25 cellular contexts compared by ENCODE assay signal in the genomic region with DNA sequence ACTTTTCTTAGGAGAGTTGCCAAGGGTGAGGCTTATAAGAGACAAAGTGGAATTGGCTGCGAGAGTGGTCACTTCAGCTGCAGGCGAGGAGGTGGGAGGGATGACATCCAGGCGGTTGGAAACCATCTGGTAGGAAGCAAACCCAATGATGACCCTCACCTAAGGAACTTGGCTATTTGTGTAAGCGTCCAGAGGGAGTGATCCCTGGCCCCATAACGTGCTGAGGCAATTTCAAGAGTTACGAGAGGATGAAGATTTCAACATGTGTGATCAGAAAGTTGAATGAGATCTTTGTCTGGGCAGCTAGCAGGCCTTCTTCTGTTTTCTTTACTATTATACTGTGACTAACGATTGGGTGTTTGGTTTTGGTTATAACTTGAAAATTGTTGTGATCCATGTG.
DNase-seq lines count a peak whose midpoint lies in the region; ATAC-seq and TF ChIP-seq lines count a peak whose summit lies in the region.
"Had no signal": no experiment of that assay in that cellular context is flagged by ENCODE, and none has a peak within 500 bp of the region (broad histone marks: within the 10 kb centered on the region; RNA-seq: fewer than 3 reads in every experiment).

No MANE protein-coding gene starts in this region.

- no peaks in the 10 kb centered on the region for H3K9me3 ChIP-seq in mesenchymal stem cell (ENCODE audit: control insufficient read depth, low read length)
- peaks cover 0 to 6% (median 0%) of the 10 kb centered on the region in 5 donors for H3K9me3 ChIP-seq in subcutaneous abdominal adipose tissue (ENCODE audit: control insufficient read depth in 5 of 5, low read length in 5 of 5)
- H3K9me3 ChIP-seq: adrenal gland, Caco-2 had no signal

- no peak overlapping the region for H3K23ac ChIP-seq in mesenchymal stem cell (ENCODE audit: low read length in 2 of 2)

- H2BK120ac ChIP-seq in mesenchymal stem cell (ENCODE audit: low read depth, low read length), result no peak overlapping the region

- ATAC-seq in HG03045 (IDR thresholded peaks at IDR 0.05; ENCODE audit: unreplicated experiment), result no peak
- ATAC-seq in HG03469 (IDR thresholded peaks at IDR 0.05; ENCODE audit: unreplicated experiment), result no peak
- ATAC-seq in HG03159 (IDR thresholded peaks at IDR 0.05; ENCODE audit: unreplicated experiment), result no peak
- ATAC-seq: effector memory CD8-positive, alpha-beta T cell; esophagus mucosa; PC-3 had no signal

- no peak overlapping the region for H3K18ac ChIP-seq in mesenchymal stem cell (ENCODE audit: low read depth in 1 of 2, low read length in 2 of 2)

- no peak overlapping the region for H2AFZ ChIP-seq in mesenchymal stem cell (ENCODE audit: low read depth, low read length)

- 81% methylated on average over 7 of the region's 7 CpGs for WGBS in mesenchymal stem cell

- no peak overlapping the region for H4K8ac ChIP-seq in mesenchymal stem cell (ENCODE audit: low read length)

- no peak overlapping the region for H2BK12ac ChIP-seq in mesenchymal stem cell (ENCODE audit: low read length in 2 of 2)

- no peak overlapping the region for H4K91ac ChIP-seq in mesenchymal stem cell (ENCODE audit: low read length)

- TF ChIP-seq CTCF in cardiac fibroblast (IDR thresholded peaks at IDR 0.05; ENCODE audit: low read depth, low read length) (no peak), fibroblast of the aortic adventitia (IDR thresholded peaks at IDR 0.05; ENCODE audit: insufficient read depth, low read length) (no peak)

- H3K27ac ChIP-seq in mesenchymal stem cell (ENCODE audit: low read length, poor library complexity, severe bottlenecking) (no peak overlapping the region), subcutaneous abdominal adipose tissue (ENCODE audit: low read depth, low read length) (peak overlapping the region; percentile 56)
- H3K27ac ChIP-seq: adrenal gland had no signal

- no peak overlapping the region for H2BK5ac ChIP-seq in mesenchymal stem cell (ENCODE audit: low read depth, low read length, poor library complexity, severe bottlenecking)

- no peak overlapping the region for H3K4ac ChIP-seq in mesenchymal stem cell (ENCODE audit: low read depth in 1 of 2, low read length in 2 of 2)

- H2AK5ac ChIP-seq in mesenchymal stem cell (ENCODE audit: low read length, severe bottlenecking), result no peak overlapping the region

- H2BK15ac ChIP-seq in mesenchymal stem cell (ENCODE audit: low read depth, poor library complexity, severe bottlenecking), result no peak overlapping the region

- no peak overlapping the region for H3K14ac ChIP-seq in mesenchymal stem cell (ENCODE audit: low read length in 2 of 2)

- H3K4me3 ChIP-seq in cardiac fibroblast (replicated peaks in 1 of 2; ENCODE audit: low read depth in 2 of 2, low read length in 2 of 2) (no peak overlapping the region), fibroblast of the aortic adventitia (ENCODE audit: low read depth, low read length) (no peak overlapping the region), mesenchymal stem cell (ENCODE audit: insufficient read depth in 1 of 2, low read depth in 1 of 2, low read length in 2 of 2) (no peak overlapping the region), subcutaneous abdominal adipose tissue (ENCODE audit: low read depth in 1 of 5, low read length in 5 of 5) (no peak overlapping the region)
- H3K4me3 ChIP-seq: adrenal gland, smooth muscle cell had no signal

- peaks cover 6% of the 10 kb centered on the region for H3K4me1 ChIP-seq in mesenchymal stem cell (ENCODE audit: control insufficient read depth, insufficient read depth, low read depth, low read length)
- peaks cover 0 to 13% (median 0%) of the 10 kb centered on the region in 5 donors for H3K4me1 ChIP-seq in subcutaneous abdominal adipose tissue (ENCODE audit: control insufficient read depth in 5 of 5, insufficient read depth in 5 of 5, low read length in 5 of 5)
- H3K4me1 ChIP-seq: adrenal gland had no signal

- H3K9ac ChIP-seq in mesenchymal stem cell (ENCODE audit: low read length) (peak overlapping the region; percentile 83), subcutaneous abdominal adipose tissue (ENCODE audit: low read length in 5 of 5) (peak overlapping the region in 1 of 5 donors; percentile 44)

- H3K79me1 ChIP-seq in mesenchymal stem cell (replicated peaks; ENCODE audit: low read length, poor library complexity, severe bottlenecking), result no peaks in the 10 kb centered on the region

- DNase-seq in cardiac fibroblast (ENCODE audit: low read depth in 2 of 2) (peak; percentile 30 to 37), fibroblast of the aortic adventitia (ENCODE audit: low read depth) (peak; percentile 52), mesenchymal stem cell (no peak)
- DNase-seq: activated CD4-positive, alpha-beta T cell treated with anti-CD3 and anti-CD28 coated beads, Interleukin-2, amount 10 ng/mL, durations not matched to agents 7 days and 5 days; activated naive CD4-positive, alpha-beta T cell treated with Interleukin-2 at 50 U/mL for 16 hours; activated T-cell treated with anti-CD3 and anti-CD28 coated beads, Interleukin-2, amount 50 U/mL, for 24 hours; adrenal gland; C1 segment of cervical spinal cord; Caco-2; DMS79 treated with DMSO at 0.1 percent for 48 hours; effector memory CD8-positive, alpha-beta T cell; GF-D8; NCI-H1694; NCI-H2171; NCI-H510A treated with DMSO at 0.1 percent for 48 hours; PC-3; SHP77 treated with DMSO at 0.1 percent for 48 hours; stimulated activated CD4-positive, alpha-beta T cell treated with anti-CD3 and anti-CD28 coated beads, Interleukin-2, amount 100 ng/mL, for 24 hours; trophoblast cell had no signal

- H3K36me3 ChIP-seq in mesenchymal stem cell (ENCODE audit: control insufficient read depth in 1 of 2, insufficient read depth in 2 of 2, low read depth in 1 of 2, low read length in 2 of 2) (no peaks in the 10 kb centered on the region), subcutaneous abdominal adipose tissue (ENCODE audit: control insufficient read depth in 5 of 5, insufficient read depth in 5 of 5, low read length in 5 of 5) (no peaks in the 10 kb centered on the region)
- H3K36me3 ChIP-seq: adrenal gland had no signal

- H3K27me3 ChIP-seq in mesenchymal stem cell (ENCODE audit: control insufficient read depth in 1 of 2, insufficient read depth in 1 of 2, low read length in 2 of 2), result no peaks in the 10 kb centered on the region
- no peaks in the 10 kb centered on the region for H3K27me3 ChIP-seq in subcutaneous abdominal adipose tissue (ENCODE audit: control insufficient read depth in 5 of 5, insufficient read depth in 4 of 5, low read length in 5 of 5)
- H3K27me3 ChIP-seq: adrenal gland had no signal

- H3K4me2 ChIP-seq in mesenchymal stem cell (ENCODE audit: low read length, poor library complexity, severe bottlenecking), result no peak overlapping the region
- H3K4me2 ChIP-seq: smooth muscle cell had no signal
